ENCODE assay signal across 24 cellular contexts in genomic region chr5:3512291-3512690, GRCh38.
DNase-seq lines count a peak whose midpoint lies in the region; TF ChIP-seq lines count a peak whose summit lies in the region.
"Had no signal": no experiment of that assay in that cellular context is flagged by ENCODE, and none has a peak within 500 bp of the region (broad histone marks: within the 10 kb centered on the region; RNA-seq: fewer than 3 reads in every experiment).

No MANE protein-coding gene starts in this region.

- peaks cover 5% of the 10 kb centered on the region for H3K9me3 ChIP-seq in neural cell (ENCODE audit: low read length)
- no peaks in the 10 kb centered on the region for H3K9me3 ChIP-seq in effector memory CD4-positive, alpha-beta T cell (ENCODE audit: control insufficient read depth, low read length)
- H3K9me3 ChIP-seq: A549 had no signal

- H3K9ac ChIP-seq in neural cell (ENCODE audit: low read length), result peak overlapping the region; percentile 43
- H3K9ac ChIP-seq: GM23248 had no signal

- TF ChIP-seq EP300 in neural cell (conservative IDR thresholded peaks at IDR 0.05; ENCODE audit: poor library complexity, severe bottlenecking), result peak; percentile 81

- peak overlapping the region; percentile 50 for H3K4me2 ChIP-seq in neural cell (ENCODE audit: low read length)
- H3K4me2 ChIP-seq: A549 had no signal

- peak overlapping the region; percentile 75 for H3K27ac ChIP-seq in neural cell (ENCODE audit: low read length)
- no peak overlapping the region for H3K27ac ChIP-seq in effector memory CD4-positive, alpha-beta T cell (ENCODE audit: insufficient read depth, low read length, poor library complexity, severe bottlenecking)
- H3K27ac ChIP-seq: A549, GM23248, SJSA1 had no signal

- no peaks in the 10 kb centered on the region for H3K79me2 ChIP-seq in neural cell (replicated peaks; ENCODE audit: insufficient read depth, low read length)

- no peaks in the 10 kb centered on the region for H3K36me3 ChIP-seq in neural cell (ENCODE audit: insufficient read depth, low read length)
- no peaks in the 10 kb centered on the region for H3K36me3 ChIP-seq in effector memory CD4-positive, alpha-beta T cell (ENCODE audit: control insufficient read depth, insufficient read depth, low read length)
- H3K36me3 ChIP-seq: SJSA1 had no signal

- no peaks in the 10 kb centered on the region for H3K9me2 ChIP-seq in neural cell (ENCODE audit: insufficient read depth, low read length)

- TF ChIP-seq CTCF in neural cell (IDR thresholded peaks at IDR 0.05; ENCODE audit: poor library complexity, severe bottlenecking), result no peak

- no peaks in the 10 kb centered on the region for H4K20me1 ChIP-seq in neural cell (ENCODE audit: insufficient read depth)

- H3F3A ChIP-seq in neural cell (ENCODE audit: insufficient read depth, low read length, poor library complexity, severe bottlenecking), result no peaks in the 10 kb centered on the region

- H3K27me3 ChIP-seq in neural cell (ENCODE audit: insufficient read depth, low read depth, low read length), result no peaks in the 10 kb centered on the region
- H3K27me3 ChIP-seq in effector memory CD4-positive, alpha-beta T cell (replicated peaks; ENCODE audit: control insufficient read depth, insufficient read depth, low read length, poor library complexity, severe bottlenecking), result no peaks in the 10 kb centered on the region
- H3K27me3 ChIP-seq: SJSA1 had no signal

- TF ChIP-seq RAD21 in neural cell (conservative IDR thresholded peaks at IDR 0.05), result peak; percentile 33

- H3K4me3 ChIP-seq in neural cell (ENCODE audit: low read length), result peak overlapping the region; percentile 48
- no peak overlapping the region for H3K4me3 ChIP-seq in effector memory CD4-positive, alpha-beta T cell (ENCODE audit: insufficient read depth, low read depth, low read length, poor library complexity, severe bottlenecking)
- H3K4me3 ChIP-seq: A549, GM12878, GM23248, SJSA1 had no signal

- H2AFZ ChIP-seq in neural cell (ENCODE audit: low read depth, low read length), result no peak overlapping the region
- H2AFZ ChIP-seq: GM23248 had no signal

- no peaks in the 10 kb centered on the region for H3K4me1 ChIP-seq in effector memory CD4-positive, alpha-beta T cell (ENCODE audit: control insufficient read depth, insufficient read depth, low read length, poor library complexity, severe bottlenecking)
- H3K4me1 ChIP-seq: A549, SJSA1 had no signal

- DNase-seq in NCI-H2171 (lab: John Stamatoyannopoulos, UW) (peak; percentile 59), NCI-H2171 treated with DMSO at 0.1 percent for 48 hours (lab: John Stamatoyannopoulos, UW) (no peak), NCI-H748 treated with DMSO at 0.1 percent for 48 hours (lab: John Stamatoyannopoulos, UW) (peak; percentile 87), OCI-M1 (lab: John Stamatoyannopoulos, UW) (no peak), iPS-NIHi11 (ENCODE audit: low spot score) (no peak)
- no peak for DNase-seq in effector memory CD4-positive, alpha-beta T cell
- DNase-seq: C1 segment of cervical spinal cord; CD4-positive, alpha-beta memory T cell; COR-L47; EL; GDM1; GM23248; H7; Karpas-422; NCI-H146; NCI-H2107; NCI-H446 treated with DMSO at 0.1 percent for 48 hours; NCI-H69; Right ventricle myocardium superior; RPMI8226 had no signal

TF ChIP-seq in neural cell, 6 proteins besides CTCF, POLR2A, EP300 and RAD21:
- TF ChIP-seq REST (IDR thresholded peaks at IDR 0.05; ENCODE audit: borderline replicate concordance) (no peak), EZH2 (IDR thresholded peaks at IDR 0.05; ENCODE audit: borderline replicate concordance, insufficient read depth, low read length, poor library complexity, severe bottlenecking) (no peak), POLR2AphosphoS5 (IDR thresholded peaks at IDR 0.05) (no peak), MXI1 (conservative IDR thresholded peaks at IDR 0.05; ENCODE audit: poor library complexity, severe bottlenecking) (no peak), SMC3 (conservative IDR thresholded peaks at IDR 0.05; ENCODE audit: poor library complexity) (peak; percentile 22), TAF1 (IDR thresholded peaks at IDR 0.05; ENCODE audit: low read depth) (no peak)

Comparison
In these comparisons a context has a peak if more than half of its experiments do, and no peak if none do; other contexts are left out.
1. DNase-seq: peak in NCI-H2171 (single experiment) and NCI-H748 treated with DMSO at 0.1 percent for 48 hours (single experiment); none in NCI-H2171 treated with DMSO at 0.1 percent for 48 hours (single experiment), effector memory CD4-positive, alpha-beta T cell (0 of 3), OCI-M1 (single experiment) and iPS-NIHi11 (single experiment).